9 cellular contexts compared by ENCODE assay signal in genomic region chr1:198638894-198639319, GRCh38. TPM values are rescaled to one million over a fixed set of nuclear protein-coding genes. Genes with fewer than 3 reads are reported as not detected.
A peak's percentile ranks its signal among the peaks of the same experiment; 100 is the strongest.
DNase-seq lines count a peak whose midpoint lies in the region; ATAC-seq and TF ChIP-seq lines count a peak whose summit lies in the region.
"Had no signal": no experiment of that assay in that cellular context is flagged by ENCODE, and none has a peak within 500 bp of the region (broad histone marks: within the 10 kb centered on the region; RNA-seq: fewer than 3 reads in every experiment).

PTPRC (plus strand) TSS chr1:198639040; CDS start chr1:198639269, 229 bp downstream.

- H3K4me3 ChIP-seq in right atrium auricular region, result peak within 1 kb of the TSS; percentile 8 to 16

- H3K27me3 ChIP-seq in right atrium auricular region, result no peaks in the 10 kb centered on the region

- TF ChIP-seq CTCF in right atrium auricular region (IDR thresholded peaks at IDR 0.05), result no peak

- peak within 1 kb of the TSS; percentile 95 for H3K27ac Mint-ChIP-seq in activated CD4-positive, alpha-beta T cell treated with anti-CD3 and anti-CD28 coated beads, Interleukin-2, amount 10 ng/mL, durations not matched to agents 24 days and 14 days

- peaks cover 14% of the 10 kb centered on the region for H3K9me3 Mint-ChIP-seq in activated CD4-positive, alpha-beta T cell treated with anti-CD3 and anti-CD28 coated beads, Interleukin-2, amount 10 ng/mL, durations not matched to agents 24 days and 14 days

- peak; percentile 65 for ATAC-seq in HG02970 (IDR thresholded peaks at IDR 0.05; ENCODE audit: low FRiP score, unreplicated experiment)

- no peaks in the 10 kb centered on the region for H3K36me3 ChIP-seq in right atrium auricular region

- H3K27me3 Mint-ChIP-seq in activated CD4-positive, alpha-beta T cell treated with anti-CD3 and anti-CD28 coated beads, Interleukin-2, amount 10 ng/mL, durations not matched to agents 24 days and 14 days, result no peaks in the 10 kb centered on the region

- H3K27ac ChIP-seq in right atrium auricular region, result no peak within 1 kb of the TSS

- H3K4me3 Mint-ChIP-seq in activated CD4-positive, alpha-beta T cell treated with anti-CD3 and anti-CD28 coated beads, Interleukin-2, amount 10 ng/mL, durations not matched to agents 24 days and 14 days, result peak within 1 kb of the TSS; percentile 89

- no peaks in the 10 kb centered on the region for H3K4me1 ChIP-seq in right atrium auricular region

- peak; percentile 84 for DNase-seq in activated CD4-positive, alpha-beta T cell treated with anti-CD3 and anti-CD28 coated beads, Interleukin-2, amount 10 ng/mL, durations not matched to agents 24 days and 14 days
- no peak for DNase-seq in activated CD4-positive, alpha-beta T cell treated with anti-CD3 and anti-CD28 coated beads for 48 hours
- peak; percentile 99 for DNase-seq in SIG-M5 treated with dmso at 0.1 percent for 504 hours (lab: John Stamatoyannopoulos, UW; ENCODE audit: unreplicated experiment)
- no peak for DNase-seq in right atrium auricular region (ENCODE audit: low spot score)
- no peak for DNase-seq in EL
- DNase-seq in effector CD4-positive, alpha-beta T cell, result no peak
- no peak for DNase-seq in C1 segment of cervical spinal cord (lab: John Stamatoyannopoulos, UW)

- intact Hi-C loops in activated CD4-positive, alpha-beta T cell treated with anti-CD3 and anti-CD28 coated beads, Interleukin-2, amount 10 ng/mL, durations not matched to agents 24 days and 14 days (cut with micrococcal nuclease), result loop anchor here (1.0 kb wide), 3 partner anchors 18 to 116 kb away; no protein-coding TSS in a partner anchor

- peaks cover 49% of the 10 kb centered on the region for H3K4me1 Mint-ChIP-seq in activated CD4-positive, alpha-beta T cell treated with anti-CD3 and anti-CD28 coated beads, Interleukin-2, amount 10 ng/mL, durations not matched to agents 24 days and 14 days

- peaks cover 48% of the 10 kb centered on the region for H3K36me3 Mint-ChIP-seq in activated CD4-positive, alpha-beta T cell treated with anti-CD3 and anti-CD28 coated beads, Interleukin-2, amount 10 ng/mL, durations not matched to agents 24 days and 14 days (ENCODE audit: low read depth)

- H3K9me3 ChIP-seq in right atrium auricular region, result no peaks in the 10 kb centered on the region

RNA-seq across cellular contexts. Expression of gene PTPRC, which starts in this region (rescaled TPM):
- 436 and 438 TPM in 2 replicates for total RNA-seq in activated CD4-positive, alpha-beta T cell treated with anti-CD3 and anti-CD28 coated beads, Interleukin-2, amount 10 ng/mL, durations not matched to agents 24 days and 14 days
- 10 to 100 TPM in 1 of 2 donors, 1 to 10 TPM in 1; 5.5 to 10.1 TPM for total RNA-seq in right atrium auricular region
- total RNA-seq: lung microvascular endothelial cell had no signal

Comparison
In these comparisons a context has a peak if more than half of its experiments do, and no peak if none do; other contexts are left out.
1. RNA of gene PTPRC (total RNA-seq): 436 to 438 TPM in activated CD4-positive, alpha-beta T cell treated with anti-CD3 and anti-CD28 coated beads, Interleukin-2, amount 10 ng/mL, durations not matched to agents 24 days and 14 days; 5.5 to 10.1 TPM in right atrium auricular region; every median in the first group is over 10 times any median in the second.
2. DNase-seq: peak in activated CD4-positive, alpha-beta T cell treated with anti-CD3 and anti-CD28 coated beads, Interleukin-2, amount 10 ng/mL, durations not matched to agents 24 days and 14 days (single experiment) and SIG-M5 treated with dmso at 0.1 percent for 504 hours (single experiment); none in activated CD4-positive, alpha-beta T cell treated with anti-CD3 and anti-CD28 coated beads for 48 hours (single experiment), right atrium auricular region (single experiment), EL (single experiment), effector CD4-positive, alpha-beta T cell (single experiment) and C1 segment of cervical spinal cord (0 of 14).